In genomic region chr13:97141564-97142005, GRCh38 we compare ENCODE assay signal across 8 cellular contexts.
A peak's percentile ranks its signal among the peaks of the same experiment; 100 is the strongest.
DNase-seq lines count a peak whose midpoint lies in the region; ATAC-seq and TF ChIP-seq lines count a peak whose summit lies in the region.

No MANE protein-coding gene starts in this region.

- TF ChIP-seq CTCF in Calu3 (IDR thresholded peaks at IDR 0.05; ENCODE audit: unreplicated experiment) (no peak), colonic mucosa (IDR thresholded peaks at IDR 0.05) (no peak), lung (IDR thresholded peaks at IDR 0.05; ENCODE audit: control extremely low read depth, extremely low read depth) (no peak)

- H3K4me1 ChIP-seq in colonic mucosa: no peaks in the 10 kb centered on the region
- peaks cover 0 to 3% of the 10 kb centered on the region in 2 donors for H3K4me1 ChIP-seq in lung (ENCODE audit: control insufficient read depth in 2 of 2, insufficient read depth in 2 of 2, low read length in 2 of 2)
- no peaks in the 10 kb centered on the region for H3K4me1 ChIP-seq in aorta (ENCODE audit: control insufficient read depth in 1 of 2, insufficient read depth in 2 of 2, low read length in 2 of 2)

- H3K36me3 Mint-ChIP-seq in Calu3 (ENCODE audit: insufficient read depth, unreplicated experiment): peaks cover 6% of the 10 kb centered on the region

- H3K9me3 Mint-ChIP-seq in Calu3 (ENCODE audit: low read depth, unreplicated experiment): no peaks in the 10 kb centered on the region

- CTCF ChIA-PET in Calu3 (lab: Charles Lee): interaction anchor here (1.0 to 1.9 kb wide), 3 partner anchors 16 to 71 kb away, joined by 4 to 15 read pairs (median 10); no protein-coding TSS in a partner anchor

- WGBS in lung, 2 donors: 20 to 41% methylated on average over 5 of the region's 5 CpGs
- WGBS in aorta, 2 donors: 8% methylated on average over 5 of the region's 5 CpGs

- peak overlapping the region in 1 of 2 donors; percentile 66 for H3K9ac ChIP-seq in colonic mucosa (ENCODE audit: low read depth in 2 of 2, low read length in 2 of 2)

- H3K4me3 ChIP-seq in colonic mucosa (peak overlapping the region; percentile 25), lung (no peak overlapping the region), aorta (ENCODE audit: low read length in 2 of 2) (no peak overlapping the region)

- ATAC-seq in GM19328 (IDR thresholded peaks at IDR 0.05; ENCODE audit: unreplicated experiment) (peak; percentile 88), HG03175 (IDR thresholded peaks at IDR 0.05; ENCODE audit: unreplicated experiment) (peak; percentile 81), lung (ENCODE audit: insufficient read depth, low FRiP score) (peak; percentile 91), aorta (ENCODE audit: low FRiP score) (peak; percentile 83)

- H3K4me1 Mint-ChIP-seq in Calu3 (ENCODE audit: low read depth, unreplicated experiment): peaks cover 34% of the 10 kb centered on the region

- H3K9me3 ChIP-seq in colonic mucosa: no peaks in the 10 kb centered on the region
- H3K9me3 ChIP-seq in lung (ENCODE audit: control insufficient read depth in 2 of 2, insufficient read depth in 1 of 2, low read length in 1 of 2): no peaks in the 10 kb centered on the region
- no peaks in the 10 kb centered on the region for H3K9me3 ChIP-seq in aorta (ENCODE audit: control insufficient read depth, low read length)

- no TSS peak for BruUV-seq in Calu3 (replicated peaks; lab: Mats Ljungman, UMichigan)

- peak overlapping the region; percentile 75 for H3K4me3 Mint-ChIP-seq in Calu3 (ENCODE audit: low read depth, unreplicated experiment)

- H3K27ac ChIP-seq in colonic mucosa (peak overlapping the region; percentile 77), lung (ENCODE audit: low read depth in 1 of 2, low read length in 1 of 2) (peak overlapping the region in 1 of 2 donors; percentile 41), aorta (ENCODE audit: low read depth in 1 of 2, low read length in 2 of 2) (no peak overlapping the region)

- no peaks in the 10 kb centered on the region for H3K27me3 Mint-ChIP-seq in Calu3 (ENCODE audit: unreplicated experiment)

- intact Hi-C loops in Calu3 (cut with micrococcal nuclease; ENCODE audit: unreplicated experiment) (no loop called here), colonic mucosa (cut with DNase I) (no loop called here), aorta (cut with DNase I) (no loop called here)

- peak; percentile 56 for DNase-seq in Calu3
- peak; percentile 82 for DNase-seq in NCI-H748 (lab: John Stamatoyannopoulos, UW; ENCODE audit: unreplicated experiment)
- peak; percentile 91 for DNase-seq in colonic mucosa
- peak; percentile 62 for DNase-seq in lung (ENCODE audit: low spot score)
- no peak for DNase-seq in aorta
- DNase-seq in activated CD4-positive, alpha-beta T cell treated with anti-CD3 and anti-CD28 coated beads, Interleukin-2, amount 50 U/mL, for 4 hours: no peak

- H3K36me3 ChIP-seq in colonic mucosa (no peaks in the 10 kb centered on the region), lung (ENCODE audit: control insufficient read depth in 2 of 2, insufficient read depth in 2 of 2, low read length in 2 of 2) (no peaks in the 10 kb centered on the region), aorta (ENCODE audit: control insufficient read depth in 1 of 2, insufficient read depth in 2 of 2, low read length in 1 of 2) (no peaks in the 10 kb centered on the region)

- H3K27me3 ChIP-seq in colonic mucosa (no peaks in the 10 kb centered on the region), lung (ENCODE audit: control insufficient read depth, insufficient read depth) (no peaks in the 10 kb centered on the region), aorta (ENCODE audit: control insufficient read depth in 1 of 2, insufficient read depth in 2 of 2, low read length in 1 of 2) (no peaks in the 10 kb centered on the region)

- peak overlapping the region; percentile 96 for H3K27ac Mint-ChIP-seq in Calu3 (ENCODE audit: unreplicated experiment)

Comparison
In these comparisons a context has a peak if more than half of its experiments do, and no peak if none do; other contexts are left out.
1. DNase-seq: peak in Calu3 (single experiment), NCI-H748 (single experiment), colonic mucosa (single experiment) and lung (single experiment); none in aorta (0 of 2) and activated CD4-positive, alpha-beta T cell treated with anti-CD3 and anti-CD28 coated beads, Interleukin-2, amount 50 U/mL, for 4 hours (0 of 2).
2. Peak in every context shown above with its lines, with median percentiles within 50 percentile points of each other: ATAC-seq.